Comparison of ENCODE assay signal across 26 cellular contexts in genomic region chr1:107243461-107243860, GRCh38.
"Had no signal": no experiment of that assay in that cellular context is flagged by ENCODE, and none has a peak within 500 bp of the region (broad histone marks: within the 10 kb centered on the region; RNA-seq: fewer than 3 reads in every experiment).

No MANE protein-coding gene starts in this region.

- H3K27me3 Mint-ChIP-seq: progenitor cell of endocrine pancreas; stimulated activated naive B cell treated with anti-CD40 and anti-IgM and Interleukin-4, amounts not matched to agents 10 μg/mL and 1 μg/mL and 100 μg/mL, for 72 hours had no signal

- H3K27me3 ChIP-seq: neural progenitor cell, ovary, right lobe of liver, sigmoid colon, stomach, thyroid gland, tibial nerve, upper lobe of left lung, vagina had no signal

- H3K36me3 Mint-ChIP-seq: neural progenitor cell; stimulated activated effector memory CD8-positive, alpha-beta T cell treated with anti-CD3 and anti-CD28 coated beads, Interleukin-12 subunit alpha, Interleukin-12 subunit beta, amount 100 ng/mL, for 72 hours; stimulated activated naive B cell treated with anti-CD40 and anti-IgM and Interleukin-4, amounts not matched to agents 10 μg/mL and 1 μg/mL and 100 μg/mL, for 72 hours had no signal

- ATAC-seq: psoas muscle; right cardiac atrium; right lobe of liver; stimulated activated effector memory CD8-positive, alpha-beta T cell treated with anti-CD3 and anti-CD28 coated beads, Interleukin-12 subunit alpha, Interleukin-12 subunit beta, amount 100 ng/mL, for 72 hours; stimulated activated naive B cell treated with anti-CD40 and anti-IgM and Interleukin-4, amounts not matched to agents 10 μg/mL and 1 μg/mL and 100 μg/mL, for 72 hours had no signal

- H3K4me1 Mint-ChIP-seq: nephron; stimulated activated effector memory CD8-positive, alpha-beta T cell treated with anti-CD3 and anti-CD28 coated beads, Interleukin-12 subunit alpha, Interleukin-12 subunit beta, amount 100 ng/mL, for 72 hours had no signal

- H3K9me3 Mint-ChIP-seq: nephron; neural progenitor cell; stimulated activated effector memory CD8-positive, alpha-beta T cell treated with anti-CD3 and anti-CD28 coated beads, Interleukin-12 subunit alpha, Interleukin-12 subunit beta, amount 100 ng/mL, for 72 hours; stimulated activated naive B cell treated with anti-CD40 and anti-IgM and Interleukin-4, amounts not matched to agents 10 μg/mL and 1 μg/mL and 100 μg/mL, for 72 hours; stimulated activated naive CD8-positive, alpha-beta T cell treated with anti-CD3 and anti-CD28 coated beads, Interleukin-15, Interleukin-2, amounts not matched to agents 100 ng/mL and 50 ng/mL, for 24 hours had no signal

- H3K4me3 ChIP-seq: neural progenitor cell, ovary, psoas muscle, right lobe of liver, sigmoid colon, stomach, thoracic aorta, thyroid gland, tibial nerve, upper lobe of left lung, vagina had no signal

- H3K9me3 ChIP-seq: ovary, psoas muscle, right lobe of liver, sigmoid colon, stomach, thoracic aorta, thyroid gland, tibial nerve, upper lobe of left lung, vagina had no signal

- H3K4me2 ChIP-seq: neural progenitor cell had no signal

- DNase-seq: occipital lobe; ovary; psoas muscle; right cardiac atrium; right lobe of liver; sigmoid colon; small intestine; stimulated activated CD4-positive, alpha-beta T cell treated with anti-CD3 and anti-CD28 coated beads, Interleukin-15, amount 100 ng/mL, for 24 hours; stimulated activated CD4-positive, alpha-beta T cell treated with anti-CD3 and anti-CD28 coated beads, Interleukin-2, amount 100 ng/mL, for 24 hours; stimulated activated CD4-positive, alpha-beta T cell treated with anti-CD3 and anti-CD28 coated beads, Interleukin-2, amount 100 ng/mL, for 48 hours; stimulated activated CD4-positive, alpha-beta T cell treated with anti-CD3 and anti-CD28 coated beads, Interleukin-4, amount 100 ng/mL, for 24 hours; stimulated activated naive B cell treated with anti-CD40 and anti-IgM and Interleukin-4, amounts not matched to agents 10 μg/mL and 1 μg/mL and 100 μg/mL, for 72 hours; stimulated activated naive CD4-positive, alpha-beta T cell treated with Interleukin-2 at 50 U/mL for 16 hours; stomach; thyroid gland; trophoblast cell; upper lobe of left lung had no signal

- H3K27ac Mint-ChIP-seq: nephron; neural progenitor cell; progenitor cell of endocrine pancreas; stimulated activated effector memory CD8-positive, alpha-beta T cell treated with anti-CD3 and anti-CD28 coated beads, Interleukin-12 subunit alpha, Interleukin-12 subunit beta, amount 100 ng/mL, for 72 hours; stimulated activated naive B cell treated with anti-CD40 and anti-IgM and Interleukin-4, amounts not matched to agents 10 μg/mL and 1 μg/mL and 100 μg/mL, for 72 hours; stimulated activated naive CD8-positive, alpha-beta T cell treated with anti-CD3 and anti-CD28 coated beads, Interleukin-15, Interleukin-2, amounts not matched to agents 100 ng/mL and 50 ng/mL, for 24 hours had no signal

- H3K79me2 ChIP-seq: parathyroid adenoma had no signal

- H3K27ac ChIP-seq: neural progenitor cell, ovary, parathyroid adenoma, psoas muscle, right lobe of liver, sigmoid colon, stomach, thoracic aorta, thyroid gland, tibial nerve, upper lobe of left lung, vagina had no signal

- H3K36me3 ChIP-seq: neural progenitor cell, ovary, right lobe of liver, sigmoid colon, stomach, thoracic aorta, thyroid gland, tibial nerve, upper lobe of left lung, vagina had no signal

- H3K4me1 ChIP-seq: parathyroid adenoma, psoas muscle, right lobe of liver, sigmoid colon, stomach, thyroid gland, tibial nerve, upper lobe of left lung, vagina had no signal

- H3K4me3 Mint-ChIP-seq: nephron; neural progenitor cell; stimulated activated effector memory CD8-positive, alpha-beta T cell treated with anti-CD3 and anti-CD28 coated beads, Interleukin-12 subunit alpha, Interleukin-12 subunit beta, amount 100 ng/mL, for 72 hours; stimulated activated naive B cell treated with anti-CD40 and anti-IgM and Interleukin-4, amounts not matched to agents 10 μg/mL and 1 μg/mL and 100 μg/mL, for 72 hours; stimulated activated naive CD8-positive, alpha-beta T cell treated with anti-CD3 and anti-CD28 coated beads, Interleukin-15, Interleukin-2, amounts not matched to agents 100 ng/mL and 50 ng/mL, for 24 hours had no signal
